Comparison of ENCODE assay signal across 9 cellular contexts in genomic region chr11:125141686-125142535, GRCh38. TPM values are rescaled to one million over a fixed set of nuclear protein-coding genes. Genes with fewer than 3 reads are reported as not detected.
A peak's percentile ranks its signal among the peaks of the same experiment; 100 is the strongest.
DNase-seq lines count a peak whose midpoint lies in the region; ATAC-seq and TF ChIP-seq lines count a peak whose summit lies in the region.
"Had no signal": no experiment of that assay in that cellular context is flagged by ENCODE, and none has a peak within 500 bp of the region (broad histone marks: within the 10 kb centered on the region; RNA-seq: fewer than 3 reads in every experiment).

No MANE protein-coding gene starts in this region.

- no peaks in the 10 kb centered on the region for H3K9me3 ChIP-seq in adrenal gland (replicated peaks in 1 of 3)
- no peaks in the 10 kb centered on the region for H3K9me3 ChIP-seq in iPS DF 6.9 (ENCODE audit: control insufficient read depth, insufficient read depth, low read length)

- ATAC-seq in HG03175 (IDR thresholded peaks at IDR 0.05; ENCODE audit: unreplicated experiment) (peak; percentile 80), SK-N-SH treated with all-trans-retinoic acid at 6 μM for 48 hours (peak; percentile 96)

- peaks cover 0 to 10% of the 10 kb centered on the region in 2 donors for H3K4me1 ChIP-seq in adrenal gland (replicated peaks in 1 of 2)
- H3K4me1 ChIP-seq in iPS DF 6.9 (ENCODE audit: control insufficient read depth, insufficient read depth, low read length) = peaks cover 9% of the 10 kb centered on the region

- H3K27ac ChIP-seq in adrenal gland (no peak overlapping the region), iPS DF 6.9 (ENCODE audit: low read length) (no peak overlapping the region)

- H3K27me3 ChIP-seq in adrenal gland (no peaks in the 10 kb centered on the region), iPS DF 6.9 (ENCODE audit: control insufficient read depth, insufficient read depth, low read length) (peaks cover 17% of the 10 kb centered on the region; the same call in 1 of the 2 replicates)

- DNase-seq in NCI-H446 (lab: John Stamatoyannopoulos, UW) (peak; percentile 1 to 63), NCI-H446 treated with DMSO at 0.1 percent for 48 hours (lab: John Stamatoyannopoulos, UW) (no peak), adrenal gland (peak in 6 of 7 donors; percentile 45 to 65 (median 51)), iPS DF 6.9 (ENCODE audit: low read depth, low spot score) (peak; percentile 64), MV-4-11 (lab: John Stamatoyannopoulos, UW) (no peak)
- DNase-seq in stimulated activated CD4-positive, alpha-beta T cell treated with anti-CD3 and anti-CD28 coated beads, Interleukin-1b, Interleukin-23, amount 100 ng/mL, for 4 hours (ENCODE audit: low read depth in 2 of 2) = peak; percentile 56 to 57

- TF ChIP-seq POLR2A in adrenal gland (IDR thresholded peaks at IDR 0.05) = no peak

- intact Hi-C loops in adrenal gland (cut with DNase I) = loop anchor here (5.0 to 10.0 kb wide), 2 partner anchors 180 to 187 kb away; partner anchors contain the start of gene CCDC15 (in 1 of the 2)

- peak; percentile 86 to 98 (median 96) for TF ChIP-seq CTCF in adrenal gland (IDR thresholded peaks at IDR 0.05)

- H3K4me3 ChIP-seq in adrenal gland (no peak overlapping the region), iPS DF 6.9 (ENCODE audit: low read length) (no peak overlapping the region)

- WGBS in adrenal gland, 4 donors = 32 to 40% (median 34%) methylated on average over 16 to 18 of the region's 18 CpGs
- no CpG with 5 or more reads among the region's 18 CpGs for WGBS in iPS DF 6.9 (ENCODE audit: insufficient coverage, insufficient read length)

- H3K36me3 ChIP-seq in adrenal gland (replicated peaks in 1 of 2) = no peaks in the 10 kb centered on the region
- no peaks in the 10 kb centered on the region for H3K36me3 ChIP-seq in iPS DF 6.9 (ENCODE audit: control insufficient read depth, insufficient read depth, low read length)

TF ChIP-seq in SK-N-SH treated with all-trans-retinoic acid at 6 μM for 48 hours, 23 proteins besides CTCF, POLR2A, EP300 and RAD21:
- TF ChIP-seq BACH2 (CRISPR knock-in tag; IDR thresholded peaks at IDR 0.05; ENCODE audit: borderline replicate concordance) (no peak), ISL1 (CRISPR knock-in tag; IDR thresholded peaks at IDR 0.05) (no peak), SNAI2 (CRISPR knock-in tag; IDR thresholded peaks at IDR 0.05) (no peak), TCF4 (CRISPR knock-in tag; IDR thresholded peaks at IDR 0.05; ENCODE audit: borderline replicate concordance) (no peak), ESRRG (CRISPR knock-in tag; IDR thresholded peaks at IDR 0.05) (no peak), ZNF8 (CRISPR knock-in tag; IDR thresholded peaks at IDR 0.05) (no peak), TSHZ2 (CRISPR knock-in tag; IDR thresholded peaks at IDR 0.05) (no peak), ZC3H10 (CRISPR knock-in tag; IDR thresholded peaks at IDR 0.05) (no peak), PPARA (CRISPR knock-in tag; IDR thresholded peaks at IDR 0.05; ENCODE audit: borderline replicate concordance) (no peak), ZFP3 (CRISPR knock-in tag; IDR thresholded peaks at IDR 0.05) (no peak), ZFP30 (CRISPR knock-in tag; IDR thresholded peaks at IDR 0.05) (no peak), RARB (CRISPR knock-in tag; IDR thresholded peaks at IDR 0.05) (no peak), ARNTL (CRISPR knock-in tag; IDR thresholded peaks at IDR 0.05; ENCODE audit: borderline replicate concordance, low read depth) (no peak), TOX (CRISPR knock-in tag; IDR thresholded peaks at IDR 0.05; ENCODE audit: borderline replicate concordance) (no peak), ZNF565 (CRISPR knock-in tag; conservative IDR thresholded peaks at IDR 0.05; ENCODE audit: low read depth) (no peak), POU6F1 (CRISPR knock-in tag; IDR thresholded peaks at IDR 0.05; ENCODE audit: borderline replicate concordance, low read depth) (no peak), GLIS3 (CRISPR knock-in tag; IDR thresholded peaks at IDR 0.05) (no peak), OSR1 (CRISPR knock-in tag; IDR thresholded peaks at IDR 0.05) (no peak)
- TF ChIP-seq, protein P1, sequence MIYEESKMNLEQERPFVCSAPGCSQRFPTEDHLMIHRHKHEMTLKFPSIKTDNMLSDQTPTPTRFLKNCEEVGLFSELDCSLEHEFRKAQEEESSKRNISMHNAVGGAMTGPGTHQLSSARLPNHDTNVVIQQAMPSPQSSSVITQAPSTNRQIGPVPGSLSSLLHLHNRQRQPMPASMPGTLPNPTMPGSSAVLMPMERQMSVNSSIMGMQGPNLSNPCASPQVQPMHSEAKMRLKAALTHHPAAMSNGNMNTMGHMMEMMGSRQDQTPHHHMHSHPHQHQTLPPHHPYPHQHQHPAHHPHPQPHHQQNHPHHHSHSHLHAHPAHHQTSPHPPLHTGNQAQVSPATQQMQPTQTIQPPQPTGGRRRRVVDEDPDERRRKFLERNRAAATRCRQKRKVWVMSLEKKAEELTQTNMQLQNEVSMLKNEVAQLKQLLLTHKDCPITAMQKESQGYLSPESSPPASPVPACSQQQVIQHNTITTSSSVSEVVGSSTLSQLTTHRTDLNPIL (CRISPR knock-in tag; IDR thresholded peaks at IDR 0.05; ENCODE audit: low read depth) = no peak
- TF ChIP-seq, protein P2, sequence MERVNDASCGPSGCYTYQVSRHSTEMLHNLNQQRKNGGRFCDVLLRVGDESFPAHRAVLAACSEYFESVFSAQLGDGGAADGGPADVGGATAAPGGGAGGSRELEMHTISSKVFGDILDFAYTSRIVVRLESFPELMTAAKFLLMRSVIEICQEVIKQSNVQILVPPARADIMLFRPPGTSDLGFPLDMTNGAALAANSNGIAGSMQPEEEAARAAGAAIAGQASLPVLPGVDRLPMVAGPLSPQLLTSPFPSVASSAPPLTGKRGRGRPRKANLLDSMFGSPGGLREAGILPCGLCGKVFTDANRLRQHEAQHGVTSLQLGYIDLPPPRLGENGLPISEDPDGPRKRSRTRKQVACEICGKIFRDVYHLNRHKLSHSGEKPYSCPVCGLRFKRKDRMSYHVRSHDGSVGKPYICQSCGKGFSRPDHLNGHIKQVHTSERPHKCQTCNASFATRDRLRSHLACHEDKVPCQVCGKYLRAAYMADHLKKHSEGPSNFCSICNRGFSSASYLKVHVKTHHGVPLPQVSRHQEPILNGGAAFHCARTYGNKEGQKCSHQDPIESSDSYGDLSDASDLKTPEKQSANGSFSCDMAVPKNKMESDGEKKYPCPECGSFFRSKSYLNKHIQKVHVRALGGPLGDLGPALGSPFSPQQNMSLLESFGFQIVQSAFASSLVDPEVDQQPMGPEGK (CRISPR knock-in tag; IDR thresholded peaks at IDR 0.05; ENCODE audit: borderline replicate concordance) = no peak
TF ChIP-seq in SK-N-SH treated with all-trans-retinoic acid at 6 μM for 48 hours: peak in this region for 0.

RNA-seq across cellular contexts. Expression of gene PKNOX2, which starts 22.6 kb away (rescaled TPM):
- total RNA-seq in adrenal gland = 10 to 100 TPM in 5 of 8 donors, 1 to 10 TPM in 3; 1.8 to 34.7 (median 11.1) TPM
- 1 to 10 TPM; 2.0 to 2.7 (median 2.0) TPM for polyA plus RNA-seq in adrenal gland
- total RNA-seq: pulmonary artery endothelial cell had no signal

RNA-seq across cellular contexts. Expression of gene TMEM218, which starts 30.5 kb away (rescaled TPM):
- 10 to 100 TPM; 19.7 to 42.3 (median 25.8) TPM for total RNA-seq in adrenal gland
- 10 to 100 TPM; 19.3 to 38.7 (median 20.4) TPM for polyA plus RNA-seq in adrenal gland

Comparison
In these comparisons a context has a peak if more than half of its experiments do, and no peak if none do; other contexts are left out.
1. DNase-seq: peak in NCI-H446 (2 of 2), adrenal gland (6 of 7), iPS DF 6.9 (single experiment) and stimulated activated CD4-positive, alpha-beta T cell treated with anti-CD3 and anti-CD28 coated beads, Interleukin-1b, Interleukin-23, amount 100 ng/mL, for 4 hours (2 of 2); none in NCI-H446 treated with DMSO at 0.1 percent for 48 hours (single experiment) and MV-4-11 (single experiment).